14 cellular contexts compared by ENCODE assay signal in genomic region chr20:25273541-25274358, GRCh38. TPM values are rescaled to one million over a fixed set of nuclear protein-coding genes. Genes with fewer than 3 reads are reported as not detected.
DNase-seq lines count a peak whose midpoint lies in the region; ATAC-seq and TF ChIP-seq lines count a peak whose summit lies in the region.
"Had no signal": no experiment of that assay in that cellular context is flagged by ENCODE, and none has a peak within 500 bp of the region (broad histone marks: within the 10 kb centered on the region; RNA-seq: fewer than 3 reads in every experiment).

No MANE protein-coding gene starts in this region.

- H3K27me3 Mint-ChIP-seq in activated naive CD4-positive, alpha-beta T cell treated with anti-CD3 and anti-CD28 coated beads, Interleukin-2, amount 10 ng/mL, durations not matched to agents 7 days and 5 days = no peaks in the 10 kb centered on the region
- no peaks in the 10 kb centered on the region for H3K27me3 Mint-ChIP-seq in activated naive CD4-positive, alpha-beta T cell treated with anti-CD3 and anti-CD28 coated beads for 36 hours (ENCODE audit: low read depth)
- H3K27me3 Mint-ChIP-seq in glutamatergic neuron (ENCODE audit: unreplicated experiment) = peaks cover 8% of the 10 kb centered on the region
- H3K27me3 Mint-ChIP-seq: activated naive CD4-positive, alpha-beta T cell treated with anti-CD3 and anti-CD28 coated beads, Interleukin-2, amount 50 U/mL, for 24 hours; naive B cell; T-helper 17 cell had no signal

- H3K4me3 Mint-ChIP-seq in activated naive CD4-positive, alpha-beta T cell treated with anti-CD3 and anti-CD28 coated beads, Interleukin-2, amount 10 ng/mL, durations not matched to agents 7 days and 5 days = no peak overlapping the region
- H3K4me3 Mint-ChIP-seq in activated naive CD4-positive, alpha-beta T cell treated with anti-CD3 and anti-CD28 coated beads for 36 hours = no peak overlapping the region
- no peak overlapping the region for H3K4me3 Mint-ChIP-seq in glutamatergic neuron (ENCODE audit: unreplicated experiment)
- H3K4me3 Mint-ChIP-seq: activated naive CD4-positive, alpha-beta T cell treated with anti-CD3 and anti-CD28 coated beads, Interleukin-2, amount 50 U/mL, for 24 hours; immature natural killer cell; naive B cell; T-helper 17 cell had no signal

- H3K4me1 Mint-ChIP-seq in activated naive CD4-positive, alpha-beta T cell treated with anti-CD3 and anti-CD28 coated beads, Interleukin-2, amount 10 ng/mL, durations not matched to agents 7 days and 5 days = no peaks in the 10 kb centered on the region
- no peaks in the 10 kb centered on the region for H3K4me1 Mint-ChIP-seq in activated naive CD4-positive, alpha-beta T cell treated with anti-CD3 and anti-CD28 coated beads for 36 hours (ENCODE audit: low read depth)
- H3K4me1 Mint-ChIP-seq in glutamatergic neuron (ENCODE audit: low read depth, unreplicated experiment) = peaks cover 5% of the 10 kb centered on the region
- H3K4me1 Mint-ChIP-seq: activated naive CD4-positive, alpha-beta T cell treated with anti-CD3 and anti-CD28 coated beads, Interleukin-2, amount 50 U/mL, for 24 hours; immature natural killer cell; naive B cell had no signal

- peaks cover 17% of the 10 kb centered on the region for H3K36me3 Mint-ChIP-seq in activated naive CD4-positive, alpha-beta T cell treated with anti-CD3 and anti-CD28 coated beads, Interleukin-2, amount 10 ng/mL, durations not matched to agents 7 days and 5 days
- peaks cover 15% of the 10 kb centered on the region for H3K36me3 Mint-ChIP-seq in activated naive CD4-positive, alpha-beta T cell treated with anti-CD3 and anti-CD28 coated beads for 36 hours (ENCODE audit: low read depth)
- H3K36me3 Mint-ChIP-seq in glutamatergic neuron (ENCODE audit: unreplicated experiment) = peaks cover 8% of the 10 kb centered on the region

- H3K9me3 Mint-ChIP-seq in activated naive CD4-positive, alpha-beta T cell treated with anti-CD3 and anti-CD28 coated beads, Interleukin-2, amount 10 ng/mL, durations not matched to agents 7 days and 5 days = no peaks in the 10 kb centered on the region
- no peaks in the 10 kb centered on the region for H3K9me3 Mint-ChIP-seq in activated naive CD4-positive, alpha-beta T cell treated with anti-CD3 and anti-CD28 coated beads for 36 hours
- H3K9me3 Mint-ChIP-seq in glutamatergic neuron (ENCODE audit: unreplicated experiment) = peaks cover 12% of the 10 kb centered on the region
- H3K9me3 Mint-ChIP-seq: activated naive CD4-positive, alpha-beta T cell treated with anti-CD3 and anti-CD28 coated beads, Interleukin-2, amount 50 U/mL, for 24 hours; immature natural killer cell; naive B cell had no signal

- no peak for TF ChIP-seq CTCF in glutamatergic neuron (IDR thresholded peaks at IDR 0.05; ENCODE audit: partially characterized antibody, unreplicated experiment)
- no peak for TF ChIP-seq CTCF in omental fat pad (IDR thresholded peaks at IDR 0.05)

- peak; percentile 9 for DNase-seq in activated naive CD4-positive, alpha-beta T cell treated with anti-CD3 and anti-CD28 coated beads, Interleukin-2, amount 10 ng/mL, durations not matched to agents 7 days and 5 days
- no peak for DNase-seq in activated naive CD4-positive, alpha-beta T cell treated with anti-CD3 and anti-CD28 coated beads for 36 hours
- DNase-seq in glutamatergic neuron (no peak), omental fat pad (ENCODE audit: low spot score) (peak; percentile 19), putamen (ENCODE audit: low spot score) (no peak), NOMO-1 treated with DMSO at 0.1 percent for 48 hours (lab: John Stamatoyannopoulos, UW; ENCODE audit: unreplicated experiment) (no peak)
- DNase-seq in stimulated activated naive CD4-positive, alpha-beta T cell treated with Interleukin-2 at 50 U/mL for 16 hours (lab: John Stamatoyannopoulos, UW) = no peak
- DNase-seq: ACHN, immature natural killer cell, naive B cell, PC-9 had no signal

- CTCF ChIA-PET in activated naive CD4-positive, alpha-beta T cell treated with anti-CD3 and anti-CD28 coated beads, Interleukin-2, amount 10 ng/mL, durations not matched to agents 7 days and 5 days (lab: Charles Lee) = no interaction called here
- CTCF ChIA-PET in activated naive CD4-positive, alpha-beta T cell treated with anti-CD3 and anti-CD28 coated beads for 36 hours (lab: Charles Lee) = no interaction called here

- intact Hi-C loops in activated naive CD4-positive, alpha-beta T cell treated with anti-CD3 and anti-CD28 coated beads for 36 hours (cut with micrococcal nuclease) = no loop called here

- no peak for ATAC-seq in omental fat pad (ENCODE audit: low FRiP score)
- ATAC-seq in activated CD4-positive, CD25-positive, alpha-beta regulatory T cell treated with anti-CD3 and anti-CD28 coated beads, Interleukin-2, amount 50 U/mL, for 24 hours = no peak
- ATAC-seq: T-helper 17 cell had no signal

- no peak overlapping the region for H3K27ac Mint-ChIP-seq in activated naive CD4-positive, alpha-beta T cell treated with anti-CD3 and anti-CD28 coated beads, Interleukin-2, amount 10 ng/mL, durations not matched to agents 7 days and 5 days
- H3K27ac Mint-ChIP-seq in activated naive CD4-positive, alpha-beta T cell treated with anti-CD3 and anti-CD28 coated beads for 36 hours = no peak overlapping the region
- peak overlapping the region; percentile 17 for H3K27ac Mint-ChIP-seq in glutamatergic neuron (ENCODE audit: unreplicated experiment)
- H3K27ac Mint-ChIP-seq: immature natural killer cell, T-helper 17 cell had no signal

RNA-seq across cellular contexts. Expression of gene PYGB, which starts 25.9 kb away (rescaled TPM):
- 10 to 100 TPM; 19.6 to 20.0 TPM for total RNA-seq in activated naive CD4-positive, alpha-beta T cell treated with anti-CD3 and anti-CD28 coated beads for 36 hours
- total RNA-seq in glutamatergic neuron (ENCODE audit: unreplicated experiment) = 295 TPM
- total RNA-seq in omental fat pad = 10 to 100 TPM; 63.7 to 94.6 (median 82.4) TPM

Comparison
In these comparisons a context has a peak if more than half of its experiments do, and no peak if none do; other contexts are left out.
1. DNase-seq: peak in activated naive CD4-positive, alpha-beta T cell treated with anti-CD3 and anti-CD28 coated beads, Interleukin-2, amount 10 ng/mL, durations not matched to agents 7 days and 5 days (single experiment) and omental fat pad (single experiment); none in activated naive CD4-positive, alpha-beta T cell treated with anti-CD3 and anti-CD28 coated beads for 36 hours (single experiment), glutamatergic neuron (single experiment), putamen (single experiment), stimulated activated naive CD4-positive, alpha-beta T cell treated with Interleukin-2 at 50 U/mL for 16 hours (single experiment) and NOMO-1 treated with DMSO at 0.1 percent for 48 hours (single experiment).